Comparison of ENCODE assay signal across 16 cellular contexts in genomic region chr20:1912646-1913045, GRCh38. TPM values are rescaled to one million over a fixed set of nuclear protein-coding genes. Genes with fewer than 3 reads are reported as not detected.
DNase-seq lines count a peak whose midpoint lies in the region; ATAC-seq and TF ChIP-seq lines count a peak whose summit lies in the region.
"Had no signal": no experiment of that assay in that cellular context is flagged by ENCODE, and none has a peak within 500 bp of the region (broad histone marks: within the 10 kb centered on the region; RNA-seq: fewer than 3 reads in every experiment).

No MANE protein-coding gene starts in this region.

- no peak overlapping the region for H3K4me3 ChIP-seq in neuronal stem cell (ENCODE audit: low read length in 2 of 2)
- H3K4me3 ChIP-seq: HAP-1, PC-9 had no signal

- intact Hi-C loops in left cardiac atrium (cut with DNase I), result no loop called here

- DNase-seq in left cardiac atrium (no peak), neuronal stem cell (ENCODE audit: low spot score) (no peak), GOT3 (lab: John Stamatoyannopoulos, UW) (no peak), NCI-H526 treated with DMSO at 0.1 percent for 48 hours (lab: John Stamatoyannopoulos, UW) (no peak)
- no peak for DNase-seq in activated effector memory CD4-positive, alpha-beta T cell treated with Interleukin-2 at 50 U/mL for 16 hours
- DNase-seq: CD8-positive, alpha-beta memory T cell; DMS79; NCI-H1048; NCI-H1436 treated with DMSO at 0.1 percent for 48 hours; NCI-H2029 treated with DMSO at 0.1 percent for 48 hours; NCI-H510A; PC-9 had no signal

- H3K27me3 ChIP-seq in neuronal stem cell (ENCODE audit: control insufficient read depth in 3 of 3, insufficient read depth in 3 of 3, low read depth in 1 of 3, low read length in 3 of 3), result no peaks in the 10 kb centered on the region

- peak overlapping the region; percentile 7; the same call in 1 of the 2 replicates for H3K27ac ChIP-seq in C4-2B
- H3K27ac ChIP-seq in angular gyrus (ENCODE audit: low read depth, low read length), result peak overlapping the region; percentile 84
- H3K27ac ChIP-seq in neuronal stem cell (replicated peaks; ENCODE audit: low read length), result no peak overlapping the region
- H3K27ac ChIP-seq: PC-9 had no signal

- H2BK12ac ChIP-seq in neuronal stem cell (ENCODE audit: low read length), result no peak overlapping the region

- H3K18ac ChIP-seq in neuronal stem cell (ENCODE audit: low read length), result peak overlapping the region; percentile 34

- H3K4me1 ChIP-seq in neuronal stem cell (ENCODE audit: control insufficient read depth in 2 of 2, insufficient read depth in 1 of 2, low read depth in 1 of 2, low read length in 2 of 2), result peaks cover 0 to 8% of the 10 kb centered on the region in 2 donors
- H3K4me1 ChIP-seq: HAP-1 had no signal

- H2BK15ac ChIP-seq in neuronal stem cell (ENCODE audit: low read length), result no peak overlapping the region

- no peak overlapping the region for H2AK5ac ChIP-seq in neuronal stem cell (ENCODE audit: low read depth, low read length)

- no peak overlapping the region for H2BK120ac ChIP-seq in neuronal stem cell (ENCODE audit: low read depth, low read length)

- H4K91ac ChIP-seq in neuronal stem cell (ENCODE audit: low read depth, low read length, poor library complexity), result no peak overlapping the region

- peaks cover 2 to 18% of the 10 kb centered on the region in 2 donors for H3K36me3 ChIP-seq in neuronal stem cell (replicated peaks in 1 of 2; ENCODE audit: control insufficient read depth in 2 of 2, insufficient read depth in 2 of 2, low read length in 2 of 2)
- H3K36me3 ChIP-seq: HAP-1 had no signal

- no peaks in the 10 kb centered on the region for H3K9me3 ChIP-seq in neuronal stem cell (replicated peaks in 1 of 2; ENCODE audit: control insufficient read depth in 2 of 2, insufficient read depth in 1 of 2, low read depth in 1 of 2, low read length in 2 of 2)
- H3K9me3 ChIP-seq: HAP-1 had no signal

- ATAC-seq in left cardiac atrium, result peak; percentile 14 to 27
- no peak for ATAC-seq in HG03280 (IDR thresholded peaks at IDR 0.05; ENCODE audit: unreplicated experiment)

- H2BK5ac ChIP-seq in neuronal stem cell (ENCODE audit: low read length), result no peak overlapping the region

- H2AFZ ChIP-seq in neuronal stem cell (ENCODE audit: low read length), result no peak overlapping the region
- H2AFZ ChIP-seq: PC-9 had no signal

- no peak overlapping the region for H3K4ac ChIP-seq in neuronal stem cell (ENCODE audit: low read length)

- H3K79me1 ChIP-seq in neuronal stem cell (ENCODE audit: low read depth, low read length), result no peaks in the 10 kb centered on the region

- H4K8ac ChIP-seq in neuronal stem cell (ENCODE audit: low read depth, low read length), result no peak overlapping the region

- no peak overlapping the region for H3K4me2 ChIP-seq in neuronal stem cell (ENCODE audit: insufficient read depth, low read length, poor library complexity, severe bottlenecking)
- H3K4me2 ChIP-seq: PC-9 had no signal

- no peak overlapping the region for H3K14ac ChIP-seq in neuronal stem cell (ENCODE audit: low read length)

- WGBS in neuronal stem cell (ENCODE audit: extremely low coverage in 2 of 2, insufficient read length in 2 of 2, insufficient replicate concordance in 1 of 2), 2 donors, result no CpG with 5 or more reads among the region's 8 CpGs

- H3K23ac ChIP-seq in neuronal stem cell (ENCODE audit: low read depth, low read length, poor library complexity), result no peak overlapping the region

- TF ChIP-seq CTCF in C4-2B (conservative IDR thresholded peaks at IDR 0.05), result no peak

- H3K9ac ChIP-seq in neuronal stem cell (ENCODE audit: low read depth, low read length, poor library complexity), result no peak overlapping the region

RNA-seq across cellular contexts. Expression of gene SIRPA, which starts 17.4 kb away (rescaled TPM):
- total RNA-seq in left cardiac atrium, result 10 to 100 TPM; 38.4 to 46.2 TPM
- 8.4 TPM for polyA plus RNA-seq in neuronal stem cell (2013, experiment 1 of 2)
- 8.4 TPM for polyA plus RNA-seq in neuronal stem cell (2013, experiment 2 of 2)
- polyA plus RNA-seq: CD8-positive, alpha-beta memory T cell had no signal
